1 cellular context compared by ENCODE assay signal in the genomic region with DNA sequence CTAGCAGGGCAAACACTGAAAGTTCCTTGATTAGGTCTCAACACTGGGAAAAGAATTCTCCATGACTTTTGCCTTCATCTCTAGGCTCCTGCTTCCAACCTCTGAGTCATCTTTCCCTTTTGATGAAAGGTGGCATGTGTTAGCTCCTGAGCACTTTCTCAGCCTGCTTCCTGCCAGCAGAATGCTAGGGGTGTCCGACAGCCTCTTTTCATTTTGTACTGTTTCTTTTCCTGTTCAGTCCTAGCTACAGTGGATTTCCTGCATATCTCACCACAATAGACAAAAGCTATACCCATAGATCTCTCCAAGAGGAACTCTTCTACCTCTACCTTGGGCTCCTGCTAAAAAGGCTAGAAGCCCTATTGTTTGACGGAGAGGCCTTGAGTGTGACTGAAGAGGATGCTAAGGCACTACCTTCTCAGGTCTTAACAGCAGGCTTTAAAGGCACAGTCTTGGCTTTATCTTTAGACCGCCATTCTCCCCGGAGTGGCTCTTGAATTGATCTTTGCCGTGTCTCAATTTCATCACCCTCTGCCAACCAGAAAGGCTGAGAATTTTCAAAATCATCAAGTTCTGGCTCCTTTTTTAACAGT.
TF ChIP-seq lines count a peak whose summit lies in the region.

No MANE protein-coding gene starts in this region.

TF ChIP-seq in endothelial cell of umbilical vein, 7 proteins besides CTCF, POLR2A, EP300 and RAD21:
- TF ChIP-seq, protein P1, sequence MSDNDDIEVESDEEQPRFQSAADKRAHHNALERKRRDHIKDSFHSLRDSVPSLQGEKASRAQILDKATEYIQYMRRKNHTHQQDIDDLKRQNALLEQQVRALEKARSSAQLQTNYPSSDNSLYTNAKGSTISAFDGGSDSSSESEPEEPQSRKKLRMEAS (IDR thresholded peaks at IDR 0.05; ENCODE audit: insufficient read depth, insufficient read length) = no peak
- TF ChIP-seq GATA2 (IDR thresholded peaks at IDR 0.05; ENCODE audit: insufficient read depth, insufficient read length, low read depth, low read length) = no peak
- no peak for TF ChIP-seq MYC (IDR thresholded peaks at IDR 0.05; ENCODE audit: low read depth, low read length)
- no peak for TF ChIP-seq EZH2 (IDR thresholded peaks at IDR 0.05; ENCODE audit: borderline replicate concordance, low read depth, low read length, severe bottlenecking)
- peak; percentile 78 for TF ChIP-seq FOS (IDR thresholded peaks at IDR 0.05; ENCODE audit: borderline replicate concordance, insufficient read depth, low read length)
- peak; percentile 26 for TF ChIP-seq POLR2AphosphoS5 (IDR thresholded peaks at IDR 0.05; ENCODE audit: insufficient read depth, low read depth, low read length)
- peak; percentile 76 for TF ChIP-seq JUN (IDR thresholded peaks at IDR 0.05; ENCODE audit: borderline replicate concordance, insufficient read depth, insufficient read length, low read depth)
